Comparison of ENCODE assay signal across 1 cellular context in the genomic region with DNA sequence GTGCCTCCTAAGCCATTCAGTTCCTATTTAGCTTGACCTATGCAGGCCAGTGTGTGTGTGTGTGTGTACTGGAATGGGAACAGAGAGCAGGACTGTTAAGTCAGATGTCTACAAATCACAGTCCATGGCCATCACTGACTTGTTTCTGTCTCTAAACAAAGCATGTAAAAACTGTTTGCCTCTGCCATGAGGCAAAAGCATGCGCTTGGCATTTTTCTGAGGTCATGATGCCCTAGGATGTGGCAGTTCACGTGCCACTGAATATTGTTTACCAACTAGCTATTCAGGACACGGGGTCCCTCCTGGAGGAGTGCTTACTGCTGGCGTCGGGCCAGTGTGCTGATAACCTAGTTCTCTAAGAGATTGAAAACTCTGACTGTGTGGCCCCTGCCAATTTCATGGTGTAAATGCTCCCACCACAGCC.
TF ChIP-seq lines count a peak whose summit lies in the region.

No MANE protein-coding gene starts in this region.

TF ChIP-seq in HepG2, 621 proteins besides CTCF, POLR2A, EP300 and RAD21 (continued from another document and continues in another):
- TF ChIP-seq, protein P1, sequence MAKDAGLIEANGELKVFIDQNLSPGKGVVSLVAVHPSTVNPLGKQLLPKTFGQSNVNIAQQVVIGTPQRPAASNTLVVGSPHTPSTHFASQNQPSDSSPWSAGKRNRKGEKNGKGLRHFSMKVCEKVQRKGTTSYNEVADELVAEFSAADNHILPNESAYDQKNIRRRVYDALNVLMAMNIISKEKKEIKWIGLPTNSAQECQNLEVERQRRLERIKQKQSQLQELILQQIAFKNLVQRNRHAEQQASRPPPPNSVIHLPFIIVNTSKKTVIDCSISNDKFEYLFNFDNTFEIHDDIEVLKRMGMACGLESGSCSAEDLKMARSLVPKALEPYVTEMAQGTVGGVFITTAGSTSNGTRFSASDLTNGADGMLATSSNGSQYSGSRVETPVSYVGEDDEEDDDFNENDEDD (CRISPR knock-in tag; IDR thresholded peaks at IDR 0.05; ENCODE audit: borderline replicate concordance) = no peak; the same call in 1 of the 2 replicates
- TF ChIP-seq PCBP2 (optimal IDR thresholded peaks at IDR 0.05; ENCODE audit: low read depth, low read length, poor library complexity, severe bottlenecking) (no peak), ZNF33A (CRISPR knock-in tag; IDR thresholded peaks at IDR 0.05; ENCODE audit: borderline replicate concordance) (no peak), ZNF672 (CRISPR knock-in tag; IDR thresholded peaks at IDR 0.05) (no peak), RORA (CRISPR knock-in tag; IDR thresholded peaks at IDR 0.05) (no peak), ZFP36L1 (CRISPR knock-in tag; IDR thresholded peaks at IDR 0.05) (peak; percentile 73; the same call in 1 of the 2 replicates), RELA (CRISPR knock-in tag; IDR thresholded peaks at IDR 0.05) (no peak), CEBPB (IDR thresholded peaks at IDR 0.05; ENCODE audit: borderline replicate concordance, low read depth, low read length) (no peak), ZNF160 (CRISPR knock-in tag; IDR thresholded peaks at IDR 0.05) (peak; percentile 67; the same call in 1 of the 2 replicates), ZNF605 (CRISPR knock-in tag; IDR thresholded peaks at IDR 0.05) (no peak), ZNF670 (CRISPR knock-in tag; IDR thresholded peaks at IDR 0.05; ENCODE audit: borderline replicate concordance) (no peak), ZNF724P (CRISPR knock-in tag; IDR thresholded peaks at IDR 0.05; ENCODE audit: borderline replicate concordance) (no peak), ZNF451 (CRISPR knock-in tag; IDR thresholded peaks at IDR 0.05) (no peak), ZNF136 (CRISPR knock-in tag; IDR thresholded peaks at IDR 0.05; ENCODE audit: low read depth) (no peak), NAIF1 (CRISPR knock-in tag; IDR thresholded peaks at IDR 0.05; ENCODE audit: borderline replicate concordance) (no peak), PHF21A (CRISPR knock-in tag; IDR thresholded peaks at IDR 0.05) (peak; percentile 57; the same call in 1 of the 2 replicates), ZNF205 (CRISPR knock-in tag; IDR thresholded peaks at IDR 0.05) (peak; percentile 77; the same call in 1 of the 2 replicates), ZNF329 (CRISPR knock-in tag; IDR thresholded peaks at IDR 0.05; ENCODE audit: low read depth) (no peak), ZNF501 (CRISPR knock-in tag; IDR thresholded peaks at IDR 0.05) (no peak), ZSCAN29 (CRISPR knock-in tag; conservative IDR thresholded peaks at IDR 0.05) (no peak), EHMT2 (IDR thresholded peaks at IDR 0.05; ENCODE audit: borderline replicate concordance, low read depth, low read length) (no peak), PITX1 (CRISPR knock-in tag; IDR thresholded peaks at IDR 0.05) (peak; percentile 88), RFXAP (CRISPR knock-in tag; IDR thresholded peaks at IDR 0.05; ENCODE audit: borderline replicate concordance) (no peak), NR3C1 (CRISPR knock-in tag; IDR thresholded peaks at IDR 0.05) (no peak), ISL2 (CRISPR knock-in tag; IDR thresholded peaks at IDR 0.05) (peak; percentile 77), TCF7L2 (IDR thresholded peaks at IDR 0.05; ENCODE audit: low read depth, low read length) (no peak), YEATS2 (CRISPR knock-in tag; IDR thresholded peaks at IDR 0.05; ENCODE audit: borderline replicate concordance) (peak; percentile 40; the same call in 1 of the 2 replicates), ZNF891 (CRISPR knock-in tag; IDR thresholded peaks at IDR 0.05) (no peak), BRD4 (CRISPR knock-in tag; IDR thresholded peaks at IDR 0.05) (no peak), ZSCAN12 (CRISPR knock-in tag; IDR thresholded peaks at IDR 0.05) (no peak), HOXA5 (CRISPR knock-in tag; IDR thresholded peaks at IDR 0.05) (no peak), FOXO1 (CRISPR knock-in tag; IDR thresholded peaks at IDR 0.05) (peak; percentile 97), PAWR (CRISPR knock-in tag; IDR thresholded peaks at IDR 0.05; ENCODE audit: borderline replicate concordance) (no peak)
- TF ChIP-seq, protein P2, sequence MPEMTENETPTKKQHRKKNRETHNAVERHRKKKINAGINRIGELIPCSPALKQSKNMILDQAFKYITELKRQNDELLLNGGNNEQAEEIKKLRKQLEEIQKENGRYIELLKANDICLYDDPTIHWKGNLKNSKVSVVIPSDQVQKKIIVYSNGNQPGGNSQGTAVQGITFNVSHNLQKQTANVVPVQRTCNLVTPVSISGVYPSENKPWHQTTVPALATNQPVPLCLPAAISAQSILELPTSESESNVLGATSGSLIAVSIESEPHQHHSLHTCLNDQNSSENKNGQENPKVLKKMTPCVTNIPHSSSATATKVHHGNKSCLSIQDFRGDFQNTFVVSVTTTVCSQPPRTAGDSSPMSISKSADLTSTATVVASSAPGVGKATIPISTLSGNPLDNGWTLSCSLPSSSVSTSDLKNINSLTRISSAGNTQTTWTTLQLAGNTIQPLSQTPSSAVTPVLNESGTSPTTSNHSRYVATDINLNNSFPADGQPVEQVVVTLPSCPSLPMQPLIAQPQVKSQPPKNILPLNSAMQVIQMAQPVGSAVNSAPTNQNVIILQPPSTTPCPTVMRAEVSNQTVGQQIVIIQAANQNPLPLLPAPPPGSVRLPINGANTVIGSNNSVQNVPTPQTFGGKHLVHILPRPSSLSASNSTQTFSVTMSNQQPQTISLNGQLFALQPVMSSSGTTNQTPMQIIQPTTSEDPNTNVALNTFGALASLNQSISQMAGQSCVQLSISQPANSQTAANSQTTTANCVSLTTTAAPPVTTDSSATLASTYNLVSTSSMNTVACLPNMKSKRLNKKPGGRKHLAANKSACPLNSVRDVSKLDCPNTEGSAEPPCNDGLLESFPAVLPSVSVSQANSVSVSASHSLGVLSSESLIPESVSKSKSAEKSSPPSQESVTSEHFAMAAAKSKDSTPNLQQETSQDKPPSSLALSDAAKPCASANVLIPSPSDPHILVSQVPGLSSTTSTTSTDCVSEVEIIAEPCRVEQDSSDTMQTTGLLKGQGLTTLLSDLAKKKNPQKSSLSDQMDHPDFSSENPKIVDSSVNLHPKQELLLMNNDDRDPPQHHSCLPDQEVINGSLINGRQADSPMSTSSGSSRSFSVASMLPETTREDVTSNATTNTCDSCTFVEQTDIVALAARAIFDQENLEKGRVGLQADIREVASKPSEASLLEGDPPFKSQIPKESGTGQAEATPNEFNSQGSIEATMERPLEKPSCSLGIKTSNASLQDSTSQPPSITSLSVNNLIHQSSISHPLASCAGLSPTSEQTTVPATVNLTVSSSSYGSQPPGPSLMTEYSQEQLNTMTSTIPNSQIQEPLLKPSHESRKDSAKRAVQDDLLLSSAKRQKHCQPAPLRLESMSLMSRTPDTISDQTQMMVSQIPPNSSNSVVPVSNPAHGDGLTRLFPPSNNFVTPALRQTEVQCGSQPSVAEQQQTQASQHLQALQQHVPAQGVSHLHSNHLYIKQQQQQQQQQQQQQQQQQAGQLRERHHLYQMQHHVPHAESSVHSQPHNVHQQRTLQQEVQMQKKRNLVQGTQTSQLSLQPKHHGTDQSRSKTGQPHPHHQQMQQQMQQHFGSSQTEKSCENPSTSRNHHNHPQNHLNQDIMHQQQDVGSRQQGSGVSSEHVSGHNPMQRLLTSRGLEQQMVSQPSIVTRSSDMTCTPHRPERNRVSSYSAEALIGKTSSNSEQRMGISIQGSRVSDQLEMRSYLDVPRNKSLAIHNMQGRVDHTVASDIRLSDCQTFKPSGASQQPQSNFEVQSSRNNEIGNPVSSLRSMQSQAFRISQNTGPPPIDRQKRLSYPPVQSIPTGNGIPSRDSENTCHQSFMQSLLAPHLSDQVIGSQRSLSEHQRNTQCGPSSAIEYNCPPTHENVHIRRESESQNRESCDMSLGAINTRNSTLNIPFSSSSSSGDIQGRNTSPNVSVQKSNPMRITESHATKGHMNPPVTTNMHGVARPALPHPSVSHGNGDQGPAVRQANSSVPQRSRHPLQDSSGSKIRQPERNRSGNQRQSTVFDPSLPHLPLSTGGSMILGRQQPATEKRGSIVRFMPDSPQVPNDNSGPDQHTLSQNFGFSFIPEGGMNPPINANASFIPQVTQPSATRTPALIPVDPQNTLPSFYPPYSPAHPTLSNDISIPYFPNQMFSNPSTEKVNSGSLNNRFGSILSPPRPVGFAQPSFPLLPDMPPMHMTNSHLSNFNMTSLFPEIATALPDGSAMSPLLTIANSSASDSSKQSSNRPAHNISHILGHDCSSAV (CRISPR knock-in tag; IDR thresholded peaks at IDR 0.05; ENCODE audit: borderline replicate concordance) = no peak
- TF ChIP-seq, protein P3, sequence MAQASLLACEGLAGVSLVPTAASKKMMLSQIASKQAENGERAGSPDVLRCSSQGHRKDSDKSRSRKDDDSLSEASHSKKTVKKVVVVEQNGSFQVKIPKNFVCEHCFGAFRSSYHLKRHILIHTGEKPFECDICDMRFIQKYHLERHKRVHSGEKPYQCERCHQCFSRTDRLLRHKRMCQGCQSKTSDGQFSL (CRISPR knock-in tag; IDR thresholded peaks at IDR 0.05) = no peak
- TF ChIP-seq, protein P4, sequence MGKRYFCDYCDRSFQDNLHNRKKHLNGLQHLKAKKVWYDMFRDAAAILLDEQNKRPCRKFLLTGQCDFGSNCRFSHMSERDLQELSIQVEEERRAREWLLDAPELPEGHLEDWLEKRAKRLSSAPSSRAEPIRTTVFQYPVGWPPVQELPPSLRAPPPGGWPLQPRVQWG (CRISPR knock-in tag; IDR thresholded peaks at IDR 0.05; ENCODE audit: borderline replicate concordance, low read depth) = no peak
- TF ChIP-seq, protein P5, sequence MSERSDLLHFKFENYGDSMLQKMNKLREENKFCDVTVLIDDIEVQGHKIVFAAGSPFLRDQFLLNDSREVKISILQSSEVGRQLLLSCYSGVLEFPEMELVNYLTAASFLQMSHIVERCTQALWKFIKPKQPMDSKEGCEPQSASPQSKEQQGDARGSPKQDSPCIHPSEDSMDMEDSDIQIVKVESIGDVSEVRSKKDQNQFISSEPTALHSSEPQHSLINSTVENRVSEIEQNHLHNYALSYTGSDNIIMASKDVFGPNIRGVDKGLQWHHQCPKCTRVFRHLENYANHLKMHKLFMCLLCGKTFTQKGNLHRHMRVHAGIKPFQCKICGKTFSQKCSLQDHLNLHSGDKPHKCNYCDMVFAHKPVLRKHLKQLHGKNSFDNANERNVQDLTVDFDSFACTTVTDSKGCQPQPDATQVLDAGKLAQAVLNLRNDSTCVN (CRISPR knock-in tag; IDR thresholded peaks at IDR 0.05; ENCODE audit: borderline replicate concordance) = no peak
- TF ChIP-seq, protein P6, sequence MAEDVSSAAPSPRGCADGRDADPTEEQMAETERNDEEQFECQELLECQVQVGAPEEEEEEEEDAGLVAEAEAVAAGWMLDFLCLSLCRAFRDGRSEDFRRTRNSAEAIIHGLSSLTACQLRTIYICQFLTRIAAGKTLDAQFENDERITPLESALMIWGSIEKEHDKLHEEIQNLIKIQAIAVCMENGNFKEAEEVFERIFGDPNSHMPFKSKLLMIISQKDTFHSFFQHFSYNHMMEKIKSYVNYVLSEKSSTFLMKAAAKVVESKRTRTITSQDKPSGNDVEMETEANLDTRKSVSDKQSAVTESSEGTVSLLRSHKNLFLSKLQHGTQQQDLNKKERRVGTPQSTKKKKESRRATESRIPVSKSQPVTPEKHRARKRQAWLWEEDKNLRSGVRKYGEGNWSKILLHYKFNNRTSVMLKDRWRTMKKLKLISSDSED (CRISPR knock-in tag; IDR thresholded peaks at IDR 0.05) = no peak
- TF ChIP-seq, protein P7, sequence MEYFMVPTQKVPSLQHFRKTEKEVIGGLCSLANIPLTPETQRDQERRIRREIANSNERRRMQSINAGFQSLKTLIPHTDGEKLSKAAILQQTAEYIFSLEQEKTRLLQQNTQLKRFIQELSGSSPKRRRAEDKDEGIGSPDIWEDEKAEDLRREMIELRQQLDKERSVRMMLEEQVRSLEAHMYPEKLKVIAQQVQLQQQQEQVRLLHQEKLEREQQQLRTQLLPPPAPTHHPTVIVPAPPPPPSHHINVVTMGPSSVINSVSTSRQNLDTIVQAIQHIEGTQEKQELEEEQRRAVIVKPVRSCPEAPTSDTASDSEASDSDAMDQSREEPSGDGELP (IDR thresholded peaks at IDR 0.05; ENCODE audit: borderline replicate concordance, low read depth) = peak; percentile 59; the same call in 1 of the 2 replicates
- TF ChIP-seq, protein P8, sequence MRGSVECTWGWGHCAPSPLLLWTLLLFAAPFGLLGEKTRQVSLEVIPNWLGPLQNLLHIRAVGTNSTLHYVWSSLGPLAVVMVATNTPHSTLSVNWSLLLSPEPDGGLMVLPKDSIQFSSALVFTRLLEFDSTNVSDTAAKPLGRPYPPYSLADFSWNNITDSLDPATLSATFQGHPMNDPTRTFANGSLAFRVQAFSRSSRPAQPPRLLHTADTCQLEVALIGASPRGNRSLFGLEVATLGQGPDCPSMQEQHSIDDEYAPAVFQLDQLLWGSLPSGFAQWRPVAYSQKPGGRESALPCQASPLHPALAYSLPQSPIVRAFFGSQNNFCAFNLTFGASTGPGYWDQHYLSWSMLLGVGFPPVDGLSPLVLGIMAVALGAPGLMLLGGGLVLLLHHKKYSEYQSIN (CRISPR knock-in tag; IDR thresholded peaks at IDR 0.05; ENCODE audit: borderline replicate concordance) = no peak
- TF ChIP-seq, protein P9, sequence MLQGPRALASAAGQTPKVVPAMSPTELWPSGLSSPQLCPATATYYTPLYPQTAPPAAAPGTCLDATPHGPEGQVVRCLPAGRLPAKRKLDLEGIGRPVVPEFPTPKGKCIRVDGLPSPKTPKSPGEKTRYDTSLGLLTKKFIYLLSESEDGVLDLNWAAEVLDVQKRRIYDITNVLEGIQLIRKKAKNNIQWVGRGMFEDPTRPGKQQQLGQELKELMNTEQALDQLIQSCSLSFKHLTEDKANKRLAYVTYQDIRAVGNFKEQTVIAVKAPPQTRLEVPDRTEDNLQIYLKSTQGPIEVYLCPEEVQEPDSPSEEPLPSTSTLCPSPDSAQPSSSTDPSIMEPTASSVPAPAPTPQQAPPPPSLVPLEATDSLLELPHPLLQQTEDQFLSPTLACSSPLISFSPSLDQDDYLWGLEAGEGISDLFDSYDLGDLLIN (CRISPR knock-in tag; IDR thresholded peaks at IDR 0.05; ENCODE audit: borderline replicate concordance) = no peak
- TF ChIP-seq, protein P10, sequence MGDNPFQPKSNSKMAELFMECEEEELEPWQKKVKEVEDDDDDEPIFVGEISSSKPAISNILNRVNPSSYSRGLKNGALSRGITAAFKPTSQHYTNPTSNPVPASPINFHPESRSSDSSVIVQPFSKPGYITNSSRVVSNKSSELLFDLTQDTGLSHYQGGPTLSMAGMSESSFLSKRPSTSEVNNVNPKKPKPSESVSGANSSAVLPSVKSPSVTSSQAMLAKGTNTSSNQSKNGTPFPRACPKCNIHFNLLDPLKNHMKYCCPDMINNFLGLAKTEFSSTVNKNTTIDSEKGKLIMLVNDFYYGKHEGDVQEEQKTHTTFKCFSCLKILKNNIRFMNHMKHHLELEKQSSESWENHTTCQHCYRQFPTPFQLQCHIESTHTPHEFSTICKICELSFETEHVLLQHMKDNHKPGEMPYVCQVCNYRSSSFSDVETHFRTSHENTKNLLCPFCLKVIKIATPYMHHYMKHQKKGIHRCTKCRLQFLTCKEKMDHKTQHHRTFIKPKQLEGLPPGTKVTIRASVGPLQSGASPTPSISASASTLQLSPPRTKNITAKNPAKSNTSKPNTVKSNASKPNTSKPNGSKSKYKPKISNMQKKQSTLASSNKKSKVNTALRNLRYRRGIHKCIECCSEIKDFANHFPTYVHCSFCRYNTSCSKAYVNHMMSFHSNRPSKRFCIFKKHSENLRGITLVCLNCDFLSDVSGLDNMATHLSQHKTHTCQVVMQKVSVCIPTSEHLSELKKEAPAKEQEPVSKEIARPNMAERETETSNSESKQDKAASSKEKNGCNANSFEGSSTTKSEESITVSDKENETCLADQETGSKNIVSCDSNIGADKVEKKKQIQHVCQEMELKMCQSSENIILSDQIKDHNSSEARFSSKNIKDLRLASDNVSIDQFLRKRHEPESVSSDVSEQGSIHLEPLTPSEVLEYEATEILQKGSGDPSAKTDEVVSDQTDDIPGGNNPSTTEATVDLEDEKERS (CRISPR knock-in tag; IDR thresholded peaks at IDR 0.05) = 0 out of 2 replicates have a peak, but pooled peaks have one; percentile 61
